20 cellular contexts compared by ENCODE assay signal in genomic region chr11:130261546-130261945, GRCh38.
"Had no signal": no experiment of that assay in that cellular context is flagged by ENCODE, and none has a peak within 500 bp of the region (broad histone marks: within the 10 kb centered on the region; RNA-seq: fewer than 3 reads in every experiment).

No MANE protein-coding gene starts in this region.

- H3K4me1 ChIP-seq: parathyroid adenoma, thyroid gland had no signal

- H3K4me3 ChIP-seq: heart right ventricle, mucosa of descending colon, thyroid gland had no signal

- H3K9me3 ChIP-seq: thyroid gland had no signal

- ATAC-seq: activated CD8-positive, alpha-beta memory T cell treated with anti-CD3 and anti-CD28 coated beads, Interleukin-2, amount 10 ng/mL, durations not matched to agents 7 days and 5 days; activated CD8-positive, alpha-beta T cell treated with anti-CD3 and anti-CD28 coated beads for 36 hours; heart right ventricle; right cardiac atrium; stimulated activated naive CD8-positive, alpha-beta T cell treated with anti-CD3 and anti-CD28 coated beads, Interleukin-15, Interleukin-2, amounts not matched to agents 100 U/mL and 50 U/mL, for 24 hours had no signal

- DNase-seq: activated CD4-positive, alpha-beta T cell treated with anti-CD3 and anti-CD28 coated beads, Interleukin-2, amount 10 ng/mL, durations not matched to agents 7 days and 5 days; activated CD4-positive, CD25-positive, alpha-beta regulatory T cell treated with anti-CD3 and anti-CD28 coated beads, Interleukin-2, amount 50 U/mL, for 72 hours; activated CD8-positive, alpha-beta memory T cell treated with anti-CD3 and anti-CD28 coated beads, Interleukin-2, amount 10 ng/mL, durations not matched to agents 7 days and 5 days; activated CD8-positive, alpha-beta T cell treated with anti-CD3 and anti-CD28 coated beads for 36 hours; activated effector memory CD4-positive, alpha-beta T cell treated with anti-CD3 and anti-CD28 coated beads, Interleukin-2, amount 50 U/mL, for 16 hours; activated naive CD4-positive, alpha-beta T cell treated with anti-CD3 and anti-CD28 coated beads, Interleukin-2, amount 10 ng/mL, durations not matched to agents 7 days and 5 days; activated T-cell treated with anti-CD3 and anti-CD28 coated beads for 4 hours; effector CD8-positive, alpha-beta T cell; erythroblast; foreskin fibroblast; heart right ventricle; left colon; mucosa of descending colon; nephron progenitor cell; right cardiac atrium; stimulated activated CD4-positive, alpha-beta T cell treated with anti-CD3 and anti-CD28 coated beads, Interleukin-4, amount 100 ng/mL, for 4 hours; stimulated activated naive CD8-positive, alpha-beta T cell treated with anti-CD3 and anti-CD28 coated beads, Interleukin-15, Interleukin-2, amounts not matched to agents 100 U/mL and 50 U/mL, for 24 hours; thyroid gland; WERI-Rb-1 had no signal

- H3K27me3 ChIP-seq: heart right ventricle, thyroid gland had no signal

- H3K27ac ChIP-seq: heart right ventricle, parathyroid adenoma, thyroid gland, WERI-Rb-1 had no signal
